ENCODE assay signal across 8 cellular contexts in genomic region chr5:61332891-61333350, GRCh38. TPM values are rescaled to one million over a fixed set of nuclear protein-coding genes. Genes with fewer than 3 reads are reported as not detected.
DNase-seq lines count a peak whose midpoint lies in the region; ATAC-seq, FAIRE-seq and TF ChIP-seq lines count a peak whose summit lies in the region.

No MANE protein-coding gene starts in this region.

- H3K56ac ChIP-seq in H1 (replicated peaks; ENCODE audit: insufficient read length, low read depth, low read length) (no peak overlapping the region), mesendoderm (ENCODE audit: low read length) (peak overlapping the region; percentile 91)

- H3K4ac ChIP-seq in H1 (replicated peaks; ENCODE audit: insufficient read length, low read depth, low read length) (no peak overlapping the region), mesendoderm (ENCODE audit: low read depth, low read length) (peak overlapping the region; percentile 38)

- H2BK5ac ChIP-seq in H1 (ENCODE audit: low read depth, low read length) (no peak overlapping the region), mesendoderm (ENCODE audit: low read length) (no peak overlapping the region)

- no peak overlapping the region for H2BK12ac ChIP-seq in H1 (ENCODE audit: low read depth, low read length)

- H3K36me3 ChIP-seq in H1 (ENCODE audit: control insufficient read depth in 2 of 4, insufficient read depth in 4 of 4, low read length in 3 of 4) = no peaks in the 10 kb centered on the region
- no peaks in the 10 kb centered on the region for H3K36me3 ChIP-seq in mesendoderm (ENCODE audit: control insufficient read depth, insufficient read depth, low read length)
- no peaks in the 10 kb centered on the region for H3K36me3 ChIP-seq in suprapubic skin

- WGBS in H1 (ENCODE audit: extremely low coverage in 1 of 2, insufficient coverage in 1 of 2, insufficient read length in 1 of 2, insufficient replicate concordance in 2 of 2, low coverage in 1 of 2, low lambda C conversion rate in 2 of 2, missing lambda C conversion rate in 1 of 2), 2 experiments = 0% methylated on average over 13 of the region's 55 CpGs; no CpG with 5 or more reads in 1 of the 2 experiments
- no CpG with 5 or more reads among the region's 55 CpGs for WGBS in mesendoderm (ENCODE audit: extremely low coverage, insufficient coverage, low lambda C conversion rate)
- no CpG with 5 or more reads among the region's 55 CpGs for WGBS in suprapubic skin

- TF ChIP-seq EP300 in H1 (IDR thresholded peaks at IDR 0.05; ENCODE audit: borderline replicate concordance in 1 of 2, low read depth in 2 of 2, low read length in 2 of 2) (no peak), suprapubic skin (IDR thresholded peaks at IDR 0.05) (no peak)

- peaks cover 13% of the 10 kb centered on the region; the same call in 1 of the 2 replicates for H3K23me2 ChIP-seq in H1 (ENCODE audit: low read depth, low read length)

- H3K27ac Mint-ChIP-seq in activated CD4-positive, alpha-beta T cell treated with anti-CD3 and anti-CD28 coated beads for 36 hours = no peak overlapping the region

- H3K18ac ChIP-seq in H1 (ENCODE audit: extremely low read depth, low read length) (no peak overlapping the region), mesendoderm (ENCODE audit: low read length) (peak overlapping the region; percentile 97)

- no peak overlapping the region for H3K27ac ChIP-seq in HL-60 (replicated peaks)
- no peak overlapping the region for H3K27ac ChIP-seq in H1 (ENCODE audit: low read depth, low read length)
- H3K27ac ChIP-seq in mesendoderm (ENCODE audit: low read depth, low read length) = no peak overlapping the region
- H3K27ac ChIP-seq in suprapubic skin = peak overlapping the region; percentile 81

- H4K91ac ChIP-seq in H1 (replicated peaks; ENCODE audit: insufficient read length, low read length) = no peak overlapping the region

- TF ChIP-seq CTCF in AG10803 (conservative IDR thresholded peaks at IDR 0.05; ENCODE audit: low read length) (no peak), HL-60 (IDR thresholded peaks at IDR 0.05; ENCODE audit: insufficient read depth, low read length) (no peak), H1 (IDR thresholded peaks at IDR 0.05; ENCODE audit: control extremely low read depth in 1 of 3, insufficient read depth in 1 of 3, low read depth in 1 of 3, low read length in 3 of 3) (no peak), suprapubic skin (IDR thresholded peaks at IDR 0.05) (no peak)

- intact Hi-C loops in activated CD4-positive, alpha-beta T cell treated with anti-CD3 and anti-CD28 coated beads for 36 hours (cut with DNase I, micrococcal nuclease) = loop anchor here (1.0 to 10.0 kb wide), 7 partner anchors 128 to 1079 kb away; partner anchors contain the start of genes KIF2A (in 2 of the 2), DIMT1 (in 1 of the 2), ERCC8 (in 1 of the 2) and IPO11 (in 1 of the 2)

- H3K9ac ChIP-seq in H1 (replicated peaks in 1 of 4; ENCODE audit: extremely low read depth in 1 of 4, low read depth in 3 of 4, low read length in 3 of 4) = peak overlapping the region in 1 of 4 experiments; percentile 13; a peak in 1 of 7 replicates
- peak overlapping the region; percentile 81 for H3K9ac ChIP-seq in mesendoderm (ENCODE audit: low read length)

- no peak overlapping the region for H3K14ac ChIP-seq in H1 (ENCODE audit: insufficient read length)

- POLR2A ChIA-PET in activated CD4-positive, alpha-beta T cell treated with anti-CD3 and anti-CD28 coated beads for 36 hours (lab: Charles Lee) = no interaction called here
- POLR2A ChIA-PET in H1 (lab: Charles Lee; ENCODE audit: partially characterized antibody) = interaction anchor here (1.2 to 1.3 kb wide), 2 partner anchors 12 to 14 kb away, joined by 3 read pairs; no protein-coding TSS in a partner anchor

- H3K4me1 ChIP-seq in H1 (replicated peaks in 1 of 4; ENCODE audit: control insufficient read depth in 3 of 4, insufficient read depth in 4 of 4, low read length in 3 of 4) (peaks cover 3 to 16% (median 10%) of the 10 kb centered on the region in 4 experiments; a peak in 6 of 7 replicates), mesendoderm (ENCODE audit: control insufficient read depth, low read depth, low read length) (peaks cover 27% of the 10 kb centered on the region), suprapubic skin (peaks cover 46% of the 10 kb centered on the region)

- H2AFZ ChIP-seq in H1 (ENCODE audit: low read length) = no peak overlapping the region

- H2BK20ac ChIP-seq in H1 (ENCODE audit: low read length) = no peak overlapping the region

- CTCF ChIA-PET in activated CD4-positive, alpha-beta T cell treated with anti-CD3 and anti-CD28 coated beads for 36 hours (lab: Charles Lee) = no interaction called here
- CTCF ChIA-PET in H1 (lab: Charles Lee; ENCODE audit: partially characterized antibody) = no interaction called here

- H3K4me1 Mint-ChIP-seq in activated CD4-positive, alpha-beta T cell treated with anti-CD3 and anti-CD28 coated beads for 36 hours = peaks cover 36% of the 10 kb centered on the region

- DNase-seq in AG10803 (ENCODE audit: low read depth) (peak; percentile 69), HL-60 (ENCODE audit: low read depth in 1 of 2, low spot score in 1 of 2) (peak in 1 of 2 experiments; percentile 1), H1 (ENCODE audit: low read depth in 1 of 2, low spot score in 2 of 2) (peak in 1 of 2 experiments; percentile 56), mesendoderm (peak; percentile 52), suprapubic skin (ENCODE audit: low spot score in 2 of 2) (peak in 1 of 2 donors; percentile 76), NCI-H2029 (lab: John Stamatoyannopoulos, UW) (no peak)
- peak; percentile 54 for DNase-seq in activated CD4-positive, alpha-beta T cell treated with anti-CD3 and anti-CD28 coated beads for 36 hours

- H3K4me2 ChIP-seq in H1 (ENCODE audit: insufficient read depth in 1 of 2, low read depth in 2 of 2, low read length in 2 of 2) (peak overlapping the region; percentile 46 to 71), mesendoderm (ENCODE audit: low read length) (peak overlapping the region; percentile 27)

- H3K27me3 Mint-ChIP-seq in activated CD4-positive, alpha-beta T cell treated with anti-CD3 and anti-CD28 coated beads for 36 hours = peaks cover 20% of the 10 kb centered on the region

- peaks cover 9% of the 10 kb centered on the region for H3K36me3 Mint-ChIP-seq in activated CD4-positive, alpha-beta T cell treated with anti-CD3 and anti-CD28 coated beads for 36 hours (ENCODE audit: low read depth)

- H2BK120ac ChIP-seq in H1 (replicated peaks; ENCODE audit: low read depth, low read length) (no peak overlapping the region), mesendoderm (ENCODE audit: low read depth, low read length) (no peak overlapping the region)

- ATAC-seq in activated CD4-positive, alpha-beta T cell treated with anti-CD3 and anti-CD28 coated beads for 36 hours = no peak
- ATAC-seq in GM21526 (IDR thresholded peaks at IDR 0.05; ENCODE audit: low FRiP score, unreplicated experiment) = no peak

- no peaks in the 10 kb centered on the region for H3K9me3 Mint-ChIP-seq in activated CD4-positive, alpha-beta T cell treated with anti-CD3 and anti-CD28 coated beads for 36 hours (ENCODE audit: low read depth)

- H4K8ac ChIP-seq in H1 (ENCODE audit: extremely low read depth, insufficient read depth, low read length) (peak overlapping the region; percentile 82; the same call in 1 of the 2 replicates), mesendoderm (ENCODE audit: low read depth, low read length) (no peak overlapping the region)

- no peak overlapping the region for H4K5ac ChIP-seq in H1 (ENCODE audit: insufficient read length, low read depth, low read length)
- no peak overlapping the region for H4K5ac ChIP-seq in mesendoderm (ENCODE audit: low read length)

- H3K4me3 ChIP-seq in AG10803 (ENCODE audit: low read length) (peak overlapping the region; percentile 80), HL-60 (replicated peaks; ENCODE audit: insufficient read depth, low read length) (peak overlapping the region; percentile 67), H1 (ENCODE audit: extremely low read depth in 1 of 4, insufficient read depth in 2 of 4, low read depth in 3 of 4, low read length in 4 of 4) (peak overlapping the region; percentile 61 to 93 (median 66)), mesendoderm (ENCODE audit: low read length) (peak overlapping the region; percentile 58), suprapubic skin (peak overlapping the region; percentile 87)

- H2BK15ac ChIP-seq in H1 (ENCODE audit: low read length) (no peak overlapping the region), mesendoderm (replicated peaks; ENCODE audit: low read depth) (no peak overlapping the region)

- no peak for FAIRE-seq in H1 (lab: Jason Lieb, UNC)

- H3K79me1 ChIP-seq in H1 (ENCODE audit: low read depth, low read length) (no peaks in the 10 kb centered on the region), mesendoderm (ENCODE audit: low read length) (peaks cover 7% of the 10 kb centered on the region)

- H4K20me1 ChIP-seq in H1 (replicated peaks in 1 of 2; ENCODE audit: control insufficient read depth in 1 of 2, insufficient read depth in 2 of 2, low read length in 2 of 2) = peaks cover 26 to 35% of the 10 kb centered on the region in 2 experiments

- no peaks in the 10 kb centered on the region for H3K27me3 ChIP-seq in HL-60 (ENCODE audit: insufficient read depth, poor library complexity, severe bottlenecking)
- peaks cover 17 to 59% (median 41%) of the 10 kb centered on the region in 4 experiments for H3K27me3 ChIP-seq in H1 (replicated peaks in 1 of 4; ENCODE audit: control insufficient read depth in 3 of 4, extremely low read depth in 1 of 4, insufficient read depth in 3 of 4, low read length in 3 of 4)
- peaks cover 2% of the 10 kb centered on the region for H3K27me3 ChIP-seq in mesendoderm (ENCODE audit: insufficient read depth, low read length, poor library complexity)
- H3K27me3 ChIP-seq in suprapubic skin = no peaks in the 10 kb centered on the region

- no peaks in the 10 kb centered on the region for H3K9me3 ChIP-seq in H1 (ENCODE audit: insufficient read depth in 2 of 2, low read depth in 1 of 2, low read length in 1 of 2)
- no peaks in the 10 kb centered on the region for H3K9me3 ChIP-seq in suprapubic skin

- H3K23ac ChIP-seq in H1 (ENCODE audit: insufficient read length) (no peak overlapping the region), mesendoderm (ENCODE audit: low read length) (no peak overlapping the region)

- no peak overlapping the region for H2AK5ac ChIP-seq in H1 (ENCODE audit: low read depth, low read length)
- no peak overlapping the region for H2AK5ac ChIP-seq in mesendoderm (ENCODE audit: low read length)

- peaks cover 0 to 39% of the 10 kb centered on the region in 2 experiments; a peak in 2 of 4 replicates for H3K79me2 ChIP-seq in H1 (ENCODE audit: control insufficient read depth in 1 of 2, insufficient read depth in 2 of 2, low read length in 2 of 2)
- peaks cover 40% of the 10 kb centered on the region for H3K79me2 ChIP-seq in mesendoderm (ENCODE audit: control insufficient read depth, insufficient read depth, low read length)

- no peak for TF ChIP-seq POLR2A in H1 (IDR thresholded peaks at IDR 0.05; ENCODE audit: control extremely low read depth in 1 of 2, low read depth in 2 of 2, low read length in 2 of 2)
- TF ChIP-seq POLR2A in suprapubic skin (IDR thresholded peaks at IDR 0.05) = no peak

- no peak for TF ChIP-seq RAD21 in H1 (IDR thresholded peaks at IDR 0.05 in 1 of 2, conservative IDR thresholded peaks at IDR 0.05 in 1 of 2; ENCODE audit: low read depth in 2 of 2, low read length in 2 of 2)

- peak overlapping the region; percentile 79 for H3K4me3 Mint-ChIP-seq in activated CD4-positive, alpha-beta T cell treated with anti-CD3 and anti-CD28 coated beads for 36 hours

RNA-seq across cellular contexts. Expression of gene ZSWIM6, which starts 0.9 kb away (rescaled TPM):
- 1 to 10 TPM; 4.5 to 5.7 TPM for total RNA-seq in activated CD4-positive, alpha-beta T cell treated with anti-CD3 and anti-CD28 coated beads for 36 hours
- 11.4 and 12.4 TPM in 2 replicates for total RNA-seq in H1 (2021; fragmentation: NEBNext Ultra II Directional; extraction: Animal tissue kit (Norgen Biotek cat#: 25700))
- 6.7 and 7.9 TPM in 2 replicates for polyA plus RNA-seq in H1 (2011; rRNA removed)
- 6.9 TPM for polyA plus RNA-seq in H1 (2011; cell fraction: cytosol; rRNA removed)
- polyA plus RNA-seq in H1 (2011; cell fraction: nucleus; rRNA removed) = 13.6 TPM
- polyA plus RNA-seq in H1 (2012, experiment 1 of 2) = 6.3 to 8.9 TPM (median 7.9 TPM) in 4 replicates
- 0.88 TPM for polyA plus RNA-seq in H1 (2012, experiment 2 of 2)
- 7.7 TPM for polyA plus RNA-seq in H1 (2013, experiment 1 of 2)
- polyA plus RNA-seq in H1 (2013, experiment 2 of 2) = 7.1 TPM
- 28.0 and 30.8 TPM in 2 replicates for polyA minus RNA-seq in H1 (2011; rRNA and poly(A)+ RNA removed)
- 11.1 TPM for polyA minus RNA-seq in H1 (2011; cell fraction: cytosol; rRNA and poly(A)+ RNA removed)
- polyA minus RNA-seq in H1 (2011; cell fraction: nucleus; rRNA and poly(A)+ RNA removed) = 17.0 TPM
- polyA plus RNA-seq in mesendoderm (2013, experiment 1 of 2) = 8.2 TPM
- 8.1 TPM for polyA plus RNA-seq in mesendoderm (2013, experiment 2 of 2)
- total RNA-seq in suprapubic skin = 10 to 100 TPM in 1 of 4 donors, 1 to 10 TPM in 3; 7.3 to 12.2 (median 8.2) TPM
